10 cellular contexts compared by ENCODE assay signal in genomic region chr20:6123650-6124014, GRCh38. TPM values are rescaled to one million over a fixed set of nuclear protein-coding genes. Genes with fewer than 3 reads are reported as not detected.
DNase-seq lines count a peak whose midpoint lies in the region; ATAC-seq and TF ChIP-seq lines count a peak whose summit lies in the region.
"Had no signal": no experiment of that assay in that cellular context is flagged by ENCODE, and none has a peak within 500 bp of the region (broad histone marks: within the 10 kb centered on the region; RNA-seq: fewer than 3 reads in every experiment).

No MANE protein-coding gene starts in this region.

- H3K79me1 ChIP-seq in IMR-90 (ENCODE audit: low read depth in 1 of 2, low read length in 2 of 2), result no peaks in the 10 kb centered on the region

- H3K4me1 ChIP-seq in IMR-90 (ENCODE audit: control insufficient read depth, insufficient read depth, low read length), result peaks cover 3% of the 10 kb centered on the region; the same call in 1 of the 2 replicates

- intact Hi-C loops in IMR-90 (cut with micrococcal nuclease) (no loop called here), dorsolateral prefrontal cortex (cut with DNase I) (no loop called here)

- no peak overlapping the region for H3K18ac ChIP-seq in IMR-90 (ENCODE audit: low read depth, low read length)

- BruUV-seq in IMR-90 (replicated peaks; lab: Mats Ljungman, UMichigan), result no TSS peak

- in situ Hi-C loops in IMR-90 (cut with MboI; ENCODE audit: low sequenced_read_pairs), result no loop called here

- H3K9me3 ChIP-seq in IMR-90 (ENCODE audit: control insufficient read depth, insufficient read depth, low read length), result no peaks in the 10 kb centered on the region
- H3K9me3 ChIP-seq: right atrium auricular region had no signal

- H4K91ac ChIP-seq in IMR-90 (ENCODE audit: insufficient read depth, low read depth, low read length), result no peak overlapping the region

- H2AK5ac ChIP-seq in IMR-90 (ENCODE audit: low read depth, low read length), result no peak overlapping the region

- H4K20me1 ChIP-seq in IMR-90 (ENCODE audit: insufficient read depth, low read length), result no peaks in the 10 kb centered on the region

- no peak for TF ChIP-seq POLR2A in IMR-90 (IDR thresholded peaks at IDR 0.05; ENCODE audit: low read depth, low read length)

- H3K27me3 Mint-ChIP-seq in neural crest cell (ENCODE audit: low read depth), result peaks cover 66% of the 10 kb centered on the region

- TF ChIP-seq RAD21 in IMR-90 (IDR thresholded peaks at IDR 0.05; ENCODE audit: low read length), result no peak

- no peak overlapping the region for H2BK20ac ChIP-seq in IMR-90 (ENCODE audit: low read depth, low read length)

- no peak overlapping the region for H3K56ac ChIP-seq in IMR-90 (ENCODE audit: extremely low read depth, insufficient read depth, low read length)

- no peak for ATAC-seq in IMR-90 (ENCODE audit: low read depth)
- ATAC-seq in HG03175 (IDR thresholded peaks at IDR 0.05; ENCODE audit: unreplicated experiment), result no peak

- H3K36me3 Mint-ChIP-seq in neural crest cell (ENCODE audit: low read depth), result no peaks in the 10 kb centered on the region

- no peak overlapping the region for H2AK9ac ChIP-seq in IMR-90 (replicated peaks; ENCODE audit: low read depth, low read length, poor library complexity)

- peaks cover 3% of the 10 kb centered on the region for H3K4me1 Mint-ChIP-seq in neural crest cell

- WGBS in IMR-90 (ENCODE audit: extremely low coverage in 2 of 2, insufficient read length in 1 of 2), 2 experiments, result no CpG with 5 or more reads among the region's 4 CpGs

- peak overlapping the region; percentile 90 for H2AFZ ChIP-seq in IMR-90 (replicated peaks; ENCODE audit: low read length, poor library complexity)

- no peak overlapping the region for H3K4me3 ChIP-seq in IMR-90 (ENCODE audit: insufficient read depth, low read depth, low read length)
- H3K4me3 ChIP-seq in dorsolateral prefrontal cortex, result peak overlapping the region in 33 of 59 donors; percentile 45 to 73 (median 60)

- DNase-seq in IMR-90, result no peak
- DNase-seq in dorsolateral prefrontal cortex, result no peak
- no peak for DNase-seq in neural crest cell (ENCODE audit: low read depth, low spot score)
- DNase-seq in stimulated activated CD4-positive, alpha-beta T cell treated with anti-CD3 and anti-CD28 coated beads, Interleukin-4, amount 100 ng/mL, for 4 hours, result no peak
- DNase-seq in effector CD8-positive, alpha-beta T cell (lab: John Stamatoyannopoulos, UW), result no peak
- no peak for DNase-seq in NK-92 (lab: John Stamatoyannopoulos, UW; ENCODE audit: unreplicated experiment)
- DNase-seq: activated B cell treated with CpG ODN at 0.5 μM for 24 hours had no signal

- H3K4me2 ChIP-seq in IMR-90 (ENCODE audit: low read depth, low read length), result peak overlapping the region; percentile 98; the same call in 1 of the 2 replicates

- no peaks in the 10 kb centered on the region for H3K36me3 ChIP-seq in IMR-90 (ENCODE audit: control insufficient read depth, insufficient read depth, low read length)
- H3K36me3 ChIP-seq: right atrium auricular region had no signal

- POLR2A ChIA-PET in IMR-90 (lab: Charles Lee; ENCODE audit: unreplicated experiment), result no interaction called here

- peak overlapping the region; percentile 70 for H3K27ac ChIP-seq in C4-2B
- no peak overlapping the region for H3K27ac ChIP-seq in IMR-90 (ENCODE audit: insufficient read depth, low read length)
- peak overlapping the region in 9 of 59 donors; percentile 13 to 55 (median 44) for H3K27ac ChIP-seq in dorsolateral prefrontal cortex

- H4K8ac ChIP-seq in IMR-90 (ENCODE audit: low read depth in 2 of 2, low read length in 2 of 2), result peak overlapping the region; percentile 70 to 76; a peak in 3 of 4 replicates

- H3K14ac ChIP-seq in IMR-90 (replicated peaks; ENCODE audit: low read depth, low read length), result no peak overlapping the region

- H2BK15ac ChIP-seq in IMR-90 (ENCODE audit: low read depth, low read length), result no peak overlapping the region

- H3K27ac Mint-ChIP-seq in neural crest cell (ENCODE audit: unreplicated experiment), result no peak overlapping the region
- H3K27ac Mint-ChIP-seq: activated B cell treated with CpG ODN at 0.5 μM for 24 hours had no signal

- H2BK5ac ChIP-seq in IMR-90 (ENCODE audit: low read depth, low read length, poor library complexity, severe bottlenecking), result no peak overlapping the region

- CTCF ChIA-PET in IMR-90 (lab: Yijun Ruan, JAX), result no interaction called here

- peak overlapping the region; percentile 79 for H3K4me3 Mint-ChIP-seq in neural crest cell

- no peaks in the 10 kb centered on the region for H3K9me3 Mint-ChIP-seq in neural crest cell
- H3K9me3 Mint-ChIP-seq: activated B cell treated with CpG ODN at 0.5 μM for 24 hours had no signal

- no peak overlapping the region; the same call in 1 of the 2 replicates for H3K4ac ChIP-seq in IMR-90 (ENCODE audit: low read depth, low read length)

- no peak overlapping the region for H4K5ac ChIP-seq in IMR-90 (ENCODE audit: low read depth, low read length)

- H3K9ac ChIP-seq in IMR-90 (ENCODE audit: low read depth, low read length), result peak overlapping the region; percentile 45

- H2BK120ac ChIP-seq in IMR-90 (ENCODE audit: low read depth, low read length), result no peak overlapping the region

- TF ChIP-seq CTCF in C4-2B (conservative IDR thresholded peaks at IDR 0.05) (no peak), IMR-90 (conservative IDR thresholded peaks at IDR 0.05; ENCODE audit: low read depth, low read length) (no peak), dorsolateral prefrontal cortex (IDR thresholded peaks at IDR 0.05 in 54 of 56, conservative IDR thresholded peaks at IDR 0.05 in 2 of 56; ENCODE audit: low read depth in 1 of 56, partially characterized antibody in 56 of 56) (no peak), neural crest cell (conservative IDR thresholded peaks at IDR 0.05) (no peak)

- H3K23ac ChIP-seq in IMR-90 (ENCODE audit: low read depth, low read length), result no peak overlapping the region

- dilution Hi-C loops in IMR-90 (cut with HindIII; ENCODE audit: low sequenced_read_pairs, unreplicated experiment), result no loop called here

- H3K27me3 ChIP-seq in IMR-90 (ENCODE audit: control insufficient read depth, insufficient read depth, low read length), result peaks cover 3% of the 10 kb centered on the region; the same call in 1 of the 2 replicates
- H3K27me3 ChIP-seq in dorsolateral prefrontal cortex, result peaks cover 0 to 40% (median 8%) of the 10 kb centered on the region in 45 donors
- H3K27me3 ChIP-seq: right atrium auricular region had no signal

- no peaks in the 10 kb centered on the region; the same call in 1 of the 2 replicates for H3K9me1 ChIP-seq in IMR-90 (ENCODE audit: insufficient read depth, low read length)

TF ChIP-seq in IMR-90, 13 proteins besides CTCF, POLR2A, EP300 and RAD21:
- TF ChIP-seq CEBPB (IDR thresholded peaks at IDR 0.05; ENCODE audit: low read depth, low read length) (no peak), USF2 (IDR thresholded peaks at IDR 0.05; ENCODE audit: low read depth, low read length) (no peak), NFE2L2 (IDR thresholded peaks at IDR 0.05; ENCODE audit: low read depth, low read length) (no peak), FOS (IDR thresholded peaks at IDR 0.05; ENCODE audit: low read depth, low read length) (no peak), MXI1 (IDR thresholded peaks at IDR 0.05; ENCODE audit: borderline replicate concordance, low read depth, low read length) (no peak), CHD1 (IDR thresholded peaks at IDR 0.05; ENCODE audit: low read depth, low read length) (no peak), RCOR1 (IDR thresholded peaks at IDR 0.05; ENCODE audit: insufficient replicate concordance, low read length) (no peak)

RNA-seq across cellular contexts. Expression of gene FERMT1, which starts 0.8 kb away (rescaled TPM):
- total RNA-seq in IMR-90 (2012; rRNA removed) (1.7 and 2.3 TPM in 2 replicates), dorsolateral prefrontal cortex (10 to 100 TPM in 2 of 120 experiments, 1 to 10 TPM in 118; 1.1 to 10.1 (median 4.1) TPM), neural crest cell (0.23 TPM in 1 of 2 replicates, not detected in the other)
- 1.8 and 2.4 TPM in 2 replicates for polyA plus RNA-seq in IMR-90 (2012; rRNA removed)
- 0.69 and 0.79 TPM in 2 replicates for polyA plus RNA-seq in IMR-90 (2012; cell fraction: cytosol; rRNA removed)
- polyA plus RNA-seq in IMR-90 (2012; cell fraction: nucleus; rRNA removed; ENCODE audit: low replicate concordance), result 0.53 and 1.1 TPM in 2 replicates
- total RNA-seq: activated B cell treated with CpG ODN at 0.5 μM for 24 hours had no signal
